21 cellular contexts compared by ENCODE assay signal in the genomic region with DNA sequence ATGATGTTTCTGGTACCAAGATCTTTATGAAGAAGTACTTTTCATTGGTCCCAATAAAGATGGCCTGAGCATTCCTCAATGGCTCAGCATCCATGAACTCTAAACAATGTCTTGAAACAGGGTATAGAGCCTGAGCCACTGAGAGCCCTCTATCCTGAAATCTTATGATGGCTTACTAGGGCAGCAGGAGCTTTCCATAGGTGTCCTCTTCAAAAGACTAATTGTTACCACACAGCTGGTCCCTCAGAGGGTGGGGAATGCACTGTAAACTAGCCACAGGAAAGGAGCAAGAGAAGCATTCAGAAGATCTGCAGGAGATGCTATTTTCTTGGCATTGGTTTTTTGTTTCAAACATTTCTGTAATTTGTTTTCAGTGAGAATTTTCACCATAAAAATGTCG. TPM values are rescaled to one million over a fixed set of nuclear protein-coding genes. Genes with fewer than 3 reads are reported as not detected.
"Had no signal": no experiment of that assay in that cellular context is flagged by ENCODE, and none has a peak within 500 bp of the region (broad histone marks: within the 10 kb centered on the region; RNA-seq: fewer than 3 reads in every experiment).

No MANE protein-coding gene starts in this region.

- H3K4me1 ChIP-seq: gastroesophageal sphincter, parathyroid adenoma, suprapubic skin, tibial nerve had no signal

- H3K9me3 ChIP-seq: gastroesophageal sphincter, suprapubic skin had no signal

- H3K4me3 Mint-ChIP-seq: activated CD4-positive, alpha-beta T cell treated with anti-CD3 and anti-CD28 coated beads, Interleukin-2, amount 10 ng/mL, durations not matched to agents 24 days and 14 days; activated T-cell treated with anti-CD3 and anti-CD28 coated beads, Interleukin-2, amount 50 U/mL, for 24 hours; activated T-helper 17 cell treated with anti-CD3 and anti-CD28 coated beads, Interleukin-2, amount 50 U/mL, for 72 hours; natural killer cell treated with Interleukin-12 subunit alpha and Interleukin-12 subunit beta and Interleukin-15 and Interleukin-18, amount 100 ng/mL, for 72 hours; stimulated activated naive CD8-positive, alpha-beta T cell treated with anti-CD3 and anti-CD28 coated beads, Interleukin-15, amount 100 ng/mL, for 72 hours had no signal

- H3K27ac Mint-ChIP-seq: activated T-cell treated with anti-CD3 and anti-CD28 coated beads, Interleukin-2, amount 50 U/mL, for 24 hours; activated T-helper 17 cell treated with anti-CD3 and anti-CD28 coated beads, Interleukin-2, amount 50 U/mL, for 72 hours; natural killer cell treated with Interleukin-12 subunit alpha and Interleukin-12 subunit beta and Interleukin-15 and Interleukin-18, amount 100 ng/mL, for 72 hours had no signal

- H3K27me3 Mint-ChIP-seq: natural killer cell treated with Interleukin-12 subunit alpha and Interleukin-12 subunit beta and Interleukin-15 and Interleukin-18, amount 100 ng/mL, for 72 hours had no signal

- H3K4me3 ChIP-seq: coronary artery, gastroesophageal sphincter, heart left ventricle, suprapubic skin, tibial nerve had no signal

- ATAC-seq: activated CD4-positive, CD25-positive, alpha-beta regulatory T cell treated with anti-CD3 and anti-CD28 coated beads, Interleukin-2, amount 50 U/mL, for 24 hours; gastroesophageal sphincter; heart left ventricle; natural killer cell treated with Interleukin-12 subunit alpha and Interleukin-12 subunit beta and Interleukin-15 and Interleukin-18, amount 100 ng/mL, for 72 hours; right cardiac atrium; stimulated activated naive CD8-positive, alpha-beta T cell treated with anti-CD3 and anti-CD28 coated beads, Interleukin-15, amount 100 ng/mL, for 72 hours had no signal

- H3K36me3 ChIP-seq: gastroesophageal sphincter, heart left ventricle, suprapubic skin, tibial nerve had no signal

- H3K9me3 Mint-ChIP-seq: activated T-helper 17 cell treated with anti-CD3 and anti-CD28 coated beads, Interleukin-2, amount 50 U/mL, for 72 hours had no signal

- H3K9ac ChIP-seq: parathyroid adenoma had no signal

- H3K27me3 ChIP-seq: gastroesophageal sphincter, suprapubic skin, tibial nerve had no signal

- H3K27ac ChIP-seq: coronary artery, epithelial cell of prostate, gastroesophageal sphincter, heart left ventricle, parathyroid adenoma, suprapubic skin, tibial nerve had no signal

- DNase-seq: activated CD4-positive, alpha-beta T cell treated with anti-CD3 and anti-CD28 coated beads, Interleukin-2, amount 10 ng/mL, durations not matched to agents 24 days and 14 days; activated CD8-positive, alpha-beta memory T cell treated with anti-CD3 and anti-CD28 coated beads for 24 hours; activated CD8-positive, alpha-beta memory T cell treated with anti-CD3 and anti-CD28 coated beads, Interleukin-2, amount 50 U/mL, for 4 hours; activated T-cell treated with anti-CD3 and anti-CD28 coated beads, Interleukin-2, amount 50 U/mL, for 24 hours; amygdala; heart left ventricle; nucleus accumbens; right cardiac atrium; stimulated activated CD4-positive, alpha-beta T cell treated with anti-CD3 and anti-CD28 coated beads, Interleukin-12 subunit alpha, Interleukin-12 subunit beta, amount 100 ng/mL, for 4 hours; stimulated activated CD4-positive, alpha-beta T cell treated with anti-CD3 and anti-CD28 coated beads, Interleukin-4, amount 100 ng/mL, for 4 hours; stimulated activated naive CD8-positive, alpha-beta T cell treated with anti-CD3 and anti-CD28 coated beads, Interleukin-15, amount 100 ng/mL, for 72 hours had no signal

- H3K36me3 Mint-ChIP-seq: natural killer cell treated with Interleukin-12 subunit alpha and Interleukin-12 subunit beta and Interleukin-15 and Interleukin-18, amount 100 ng/mL, for 72 hours had no signal

RNA-seq across cellular contexts. Expression of gene BANK1, which starts 5.6 kb away (rescaled TPM):
- total RNA-seq: activated CD4-positive, alpha-beta T cell treated with anti-CD3 and anti-CD28 coated beads, Interleukin-2, amount 10 ng/mL, durations not matched to agents 24 days and 14 days; pulmonary artery endothelial cell had no signal
